ENCODE assay signal across 7 cellular contexts in genomic region chr5:157732130-157732783, GRCh38. TPM values are rescaled to one million over a fixed set of nuclear protein-coding genes. Genes with fewer than 3 reads are reported as not detected.
DNase-seq lines count a peak whose midpoint lies in the region; ATAC-seq and TF ChIP-seq lines count a peak whose summit lies in the region.

No MANE protein-coding gene starts in this region.

- peaks cover 8% of the 10 kb centered on the region; the same call in 1 of the 2 replicates for H3F3A ChIP-seq in GM23248 (ENCODE audit: insufficient read depth)

- H3K36me3 ChIP-seq in GM23248 (ENCODE audit: low read depth), result no peaks in the 10 kb centered on the region; the same call in 1 of the 2 replicates
- H3K36me3 ChIP-seq in skeletal muscle tissue (ENCODE audit: control insufficient read depth in 3 of 3, insufficient read depth in 3 of 3, low read length in 3 of 3), result peaks cover 11 to 22% (median 12%) of the 10 kb centered on the region in 3 donors
- peaks cover 11% of the 10 kb centered on the region for H3K36me3 ChIP-seq in brain microvascular endothelial cell (replicated peaks)

- H2AFZ ChIP-seq in GM23248, result peak overlapping the region; percentile 86

- TF ChIP-seq CTCF in fibroblast of pulmonary artery (IDR thresholded peaks at IDR 0.05; ENCODE audit: low read length, missing control alignments), result no peak
- no peak for TF ChIP-seq CTCF in brain microvascular endothelial cell (IDR thresholded peaks at IDR 0.05; ENCODE audit: low read depth, low read length, missing control alignments)

- in situ Hi-C loops in GM23248 (cut with MboI), result loop anchor here (25.0 kb wide), 1 partner anchor 395 kb away; a partner anchor contains a TSS
- in situ Hi-C loops in brain microvascular endothelial cell (cut with HindIII; ENCODE audit: low pct_ligation_motif_present, low sequenced_read_pairs), result no loop called here

- H3K4me3 Mint-ChIP-seq in T-helper 17 cell, result peak overlapping the region; percentile 93

- H3K4me3 ChIP-seq in GM23248 (peak overlapping the region; percentile 86), fibroblast of pulmonary artery (replicated peaks; ENCODE audit: low read depth, low read length) (peak overlapping the region; percentile 84), skeletal muscle tissue (ENCODE audit: low read length in 3 of 3) (peak overlapping the region; percentile 95 to 100 (median 99)), brain microvascular endothelial cell (ENCODE audit: low read depth, low read length) (no peak overlapping the region)

- peaks cover 13% of the 10 kb centered on the region for H3K4me1 Mint-ChIP-seq in T-helper 17 cell

- H3K27me3 Mint-ChIP-seq in T-helper 17 cell, result no peaks in the 10 kb centered on the region

- H3K4me2 ChIP-seq in GM23248 (ENCODE audit: unreplicated experiment), result peak overlapping the region; percentile 84

- no peaks in the 10 kb centered on the region; the same call in 1 of the 2 replicates for H3K79me2 ChIP-seq in GM23248 (ENCODE audit: insufficient read depth)

- H3K9ac ChIP-seq in GM23248 (peak overlapping the region; percentile 86), skeletal muscle tissue (ENCODE audit: low read depth in 1 of 3, low read length in 3 of 3) (peak overlapping the region; percentile 75 to 98 (median 93))

- no peak for ATAC-seq in T-helper 17 cell

- H3K27ac ChIP-seq in GM23248, result peak overlapping the region; percentile 89
- H3K27ac ChIP-seq in skeletal muscle tissue (ENCODE audit: low read depth, low read length), result peak overlapping the region; percentile 81
- no peak overlapping the region for H3K27ac ChIP-seq in brain microvascular endothelial cell

- 0 out of 2 replicates have a peak, but pooled peaks cover 3% of the 10 kb centered on the region for H3K4me1 ChIP-seq in GM23248 (ENCODE audit: insufficient read depth)
- H3K4me1 ChIP-seq in skeletal muscle tissue (ENCODE audit: control insufficient read depth in 3 of 3, insufficient read depth in 3 of 3, low read length in 3 of 3), result peaks cover 4 to 12% (median 8%) of the 10 kb centered on the region in 3 donors

- H3K36me3 Mint-ChIP-seq in T-helper 17 cell (ENCODE audit: low read depth), result no peaks in the 10 kb centered on the region

- H3K9me2 ChIP-seq in GM23248 (ENCODE audit: insufficient read depth), result no peaks in the 10 kb centered on the region

- H3K9me3 ChIP-seq in GM23248 (ENCODE audit: low read depth) (no peaks in the 10 kb centered on the region), T-helper 17 cell (ENCODE audit: control insufficient read depth, low read length, poor library complexity, severe bottlenecking) (no peaks in the 10 kb centered on the region), skeletal muscle tissue (ENCODE audit: control insufficient read depth in 3 of 3, low read length in 3 of 3) (no peaks in the 10 kb centered on the region)

- WGBS in GM23248 (ENCODE audit: low coverage in 1 of 2, low lambda C conversion rate in 2 of 2, missing lambda C conversion rate in 2 of 2), 2 experiments, result 13 to 19% methylated on average over 5 of the region's 5 CpGs

- H3K27me3 ChIP-seq in GM23248 (replicated peaks; ENCODE audit: insufficient read depth) (no peaks in the 10 kb centered on the region), skeletal muscle tissue (ENCODE audit: control insufficient read depth in 3 of 3, insufficient read depth in 3 of 3, low read length in 3 of 3) (no peaks in the 10 kb centered on the region), brain microvascular endothelial cell (replicated peaks) (no peaks in the 10 kb centered on the region)

- DNase-seq in GM23248 (no peak), T-helper 17 cell (no peak), fibroblast of pulmonary artery (ENCODE audit: low read depth) (no peak), NCI-H226 (no peak), brain microvascular endothelial cell (no peak)
- no peak for DNase-seq in stimulated activated CD4-positive, alpha-beta T cell treated with anti-CD3 and anti-CD28 coated beads, Interleukin-1b, Interleukin-23, amount 100 ng/mL, for 48 hours

- H4K20me1 ChIP-seq in GM23248 (ENCODE audit: insufficient read depth), result no peaks in the 10 kb centered on the region

- peak overlapping the region; percentile 92 for H3K27ac Mint-ChIP-seq in T-helper 17 cell

RNA-seq across cellular contexts. Expression of gene THG1L, which starts 1.0 kb away (rescaled TPM):
- 10.3 and 12.3 TPM in 2 replicates for total RNA-seq in GM23248 (2014; rRNA removed; shearing (Covaris generic))
- polyA plus RNA-seq in GM23248 (2016; fragmentation: Nextera tagmentation; extraction: Ambion mirVana), result 6.9 and 8.9 TPM in 2 replicates
- total RNA-seq in T-helper 17 cell, result 1 to 10 TPM; 5.2 to 5.5 TPM
- total RNA-seq in skeletal muscle tissue, result 31.3 TPM

RNA-seq across cellular contexts. Expression of gene LSM11, which starts 11.3 kb away (rescaled TPM):
- total RNA-seq in GM23248 (2014; rRNA removed; shearing (Covaris generic)), result 2.1 and 4.0 TPM in 2 replicates
- 0.52 and 0.79 TPM in 2 replicates for polyA plus RNA-seq in GM23248 (2016; fragmentation: Nextera tagmentation; extraction: Ambion mirVana)
- total RNA-seq in T-helper 17 cell (1 to 10 TPM; 1.0 to 1.4 TPM), skeletal muscle tissue (8.9 TPM)
